ENCODE assay signal across 24 cellular contexts in genomic region chr6:2162089-2162465, GRCh38.
DNase-seq lines count a peak whose midpoint lies in the region; ATAC-seq and TF ChIP-seq lines count a peak whose summit lies in the region.
"Had no signal": no experiment of that assay in that cellular context is flagged by ENCODE, and none has a peak within 500 bp of the region (broad histone marks: within the 10 kb centered on the region; RNA-seq: fewer than 3 reads in every experiment).

No MANE protein-coding gene starts in this region.

- no peaks in the 10 kb centered on the region for H3K36me3 ChIP-seq in mesodermal cell (ENCODE audit: control insufficient read depth, insufficient read depth, low read length)
- H3K36me3 ChIP-seq in CD8-positive, alpha-beta T cell (ENCODE audit: insufficient read depth, low read length) = no peaks in the 10 kb centered on the region
- H3K36me3 ChIP-seq: WERI-Rb-1 had no signal

- 67 to 86% methylated on average over 1 of the region's 1 CpG for whole genome bisulfite sequencing in mesodermal cell (ENCODE audit: insufficient coverage in 2 of 2), 2 experiments

- H3K27me3 ChIP-seq in CD8-positive, alpha-beta T cell (ENCODE audit: insufficient read depth, low read length) = no peaks in the 10 kb centered on the region

- H3K27ac Mint-ChIP-seq in stimulated activated naive CD8-positive, alpha-beta T cell treated with anti-CD3 and anti-CD28 coated beads, Interleukin-15, Interleukin-2, amounts not matched to agents 100 ng/mL and 50 ng/mL, for 24 hours = peak overlapping the region; percentile 24
- H3K27ac Mint-ChIP-seq in CD8-positive, alpha-beta T cell = no peak overlapping the region
- H3K27ac Mint-ChIP-seq in T-helper 17 cell = no peak overlapping the region

- H3K4me1 Mint-ChIP-seq in stimulated activated naive CD8-positive, alpha-beta T cell treated with anti-CD3 and anti-CD28 coated beads, Interleukin-15, Interleukin-2, amounts not matched to agents 100 ng/mL and 50 ng/mL, for 24 hours (ENCODE audit: low read depth) = peaks cover 50% of the 10 kb centered on the region
- H3K4me1 Mint-ChIP-seq in CD8-positive, alpha-beta T cell (ENCODE audit: low read depth) = peaks cover 43% of the 10 kb centered on the region
- peaks cover 24% of the 10 kb centered on the region for H3K4me1 Mint-ChIP-seq in T-helper 17 cell

- no peaks in the 10 kb centered on the region for H3K36me3 Mint-ChIP-seq in stimulated activated naive CD8-positive, alpha-beta T cell treated with anti-CD3 and anti-CD28 coated beads, Interleukin-15, Interleukin-2, amounts not matched to agents 100 ng/mL and 50 ng/mL, for 24 hours (ENCODE audit: low read depth)
- H3K36me3 Mint-ChIP-seq in CD8-positive, alpha-beta T cell = peaks cover 5% of the 10 kb centered on the region
- H3K36me3 Mint-ChIP-seq in T-helper 17 cell (ENCODE audit: low read depth) = no peaks in the 10 kb centered on the region

- POLR2A ChIA-PET in CD8-positive, alpha-beta T cell (lab: Charles Lee) = no interaction called here

- no peak for DNase-seq in stimulated activated naive CD8-positive, alpha-beta T cell treated with anti-CD3 and anti-CD28 coated beads, Interleukin-15, Interleukin-2, amounts not matched to agents 100 U/mL and 50 U/mL, for 24 hours
- DNase-seq in astrocyte of the hippocampus (ENCODE audit: low read depth, low spot score) (peak; percentile 17), LoVo (ENCODE audit: low spot score) (no peak), T-helper 17 cell (no peak), pons (ENCODE audit: low spot score) (no peak)
- DNase-seq in CD8-positive, alpha-beta T cell = no peak
- DNase-seq: ACHN; activated gamma-delta T cell treated with Interleukin-2 at 50 U/mL for 16 hours; amygdala; effector memory CD8-positive, alpha-beta T cell; head of caudate nucleus; left ventricle myocardium superior; MM.1S; mucosa of descending colon; NCI-H1694; NCI-H774; psoas muscle; SHP77 treated with DMSO at 0.1 percent for 48 hours; stimulated activated CD4-positive, alpha-beta T cell treated with anti-CD3 and anti-CD28 coated beads, Interleukin-4, amount 100 ng/mL, for 4 hours; WERI-Rb-1 had no signal

- H3K4me3 ChIP-seq in mesodermal cell (ENCODE audit: extremely low read depth, insufficient read depth, low read length, poor library complexity, severe bottlenecking) = no peak overlapping the region
- no peak overlapping the region for H3K4me3 ChIP-seq in CD8-positive, alpha-beta T cell (ENCODE audit: low read depth, low read length)
- H3K4me3 ChIP-seq: mucosa of descending colon, psoas muscle had no signal

- no peak for ATAC-seq in stimulated activated naive CD8-positive, alpha-beta T cell treated with anti-CD3 and anti-CD28 coated beads, Interleukin-15, Interleukin-2, amounts not matched to agents 100 U/mL and 50 U/mL, for 24 hours
- ATAC-seq in CD8-positive, alpha-beta T cell = no peak
- ATAC-seq in T-helper 17 cell = no peak
- ATAC-seq: effector memory CD8-positive, alpha-beta T cell; left ventricle myocardium superior; mucosa of descending colon; psoas muscle had no signal

- H3K9me3 ChIP-seq in mesodermal cell (ENCODE audit: control insufficient read depth, low read length) (peaks cover 17% of the 10 kb centered on the region), T-helper 17 cell (ENCODE audit: control insufficient read depth, low read length, poor library complexity, severe bottlenecking) (no peaks in the 10 kb centered on the region)
- H3K9me3 ChIP-seq in CD8-positive, alpha-beta T cell (ENCODE audit: low read length) = no peaks in the 10 kb centered on the region
- H3K9me3 ChIP-seq: mucosa of descending colon, psoas muscle had no signal

- H3K4me1 ChIP-seq in mesodermal cell (ENCODE audit: control insufficient read depth, insufficient read depth, low read length, poor library complexity, severe bottlenecking) = peaks cover 13% of the 10 kb centered on the region
- peaks cover 23% of the 10 kb centered on the region for H3K4me1 ChIP-seq in CD8-positive, alpha-beta T cell (ENCODE audit: insufficient read depth, low read length)

- intact Hi-C loops in CD8-positive, alpha-beta T cell (cut with DNase I, micrococcal nuclease) = no loop called here

- TF ChIP-seq CTCF in CD8-positive, alpha-beta T cell (IDR thresholded peaks at IDR 0.05) = no peak

- peaks cover 14% of the 10 kb centered on the region for H3K9me3 Mint-ChIP-seq in stimulated activated naive CD8-positive, alpha-beta T cell treated with anti-CD3 and anti-CD28 coated beads, Interleukin-15, Interleukin-2, amounts not matched to agents 100 ng/mL and 50 ng/mL, for 24 hours
- peaks cover 2% of the 10 kb centered on the region for H3K9me3 Mint-ChIP-seq in CD8-positive, alpha-beta T cell
- H3K9me3 Mint-ChIP-seq: effector memory CD8-positive, alpha-beta T cell had no signal

- no peaks in the 10 kb centered on the region for H3K27me3 Mint-ChIP-seq in stimulated activated naive CD8-positive, alpha-beta T cell treated with anti-CD3 and anti-CD28 coated beads, Interleukin-15, Interleukin-2, amounts not matched to agents 100 ng/mL and 50 ng/mL, for 24 hours
- no peaks in the 10 kb centered on the region for H3K27me3 Mint-ChIP-seq in CD8-positive, alpha-beta T cell (ENCODE audit: low read depth)
- H3K27me3 Mint-ChIP-seq in T-helper 17 cell = no peaks in the 10 kb centered on the region
- H3K27me3 Mint-ChIP-seq: effector memory CD8-positive, alpha-beta T cell had no signal

- H3K27ac ChIP-seq in mesodermal cell (ENCODE audit: low read depth, low read length, severe bottlenecking) = peak overlapping the region; percentile 58
- no peak overlapping the region for H3K27ac ChIP-seq in CD8-positive, alpha-beta T cell (ENCODE audit: low read depth, low read length)
- H3K27ac ChIP-seq: C4-2B, HL-60, psoas muscle, WERI-Rb-1 had no signal

- no peak overlapping the region for H3K4me3 Mint-ChIP-seq in stimulated activated naive CD8-positive, alpha-beta T cell treated with anti-CD3 and anti-CD28 coated beads, Interleukin-15, Interleukin-2, amounts not matched to agents 100 ng/mL and 50 ng/mL, for 24 hours
- H3K4me3 Mint-ChIP-seq in CD8-positive, alpha-beta T cell = no peak overlapping the region
- H3K4me3 Mint-ChIP-seq in T-helper 17 cell = no peak overlapping the region
- H3K4me3 Mint-ChIP-seq: effector memory CD8-positive, alpha-beta T cell had no signal

- CTCF ChIA-PET in CD8-positive, alpha-beta T cell (lab: Charles Lee) = interaction anchor here (1.0 kb wide), 1 partner anchor 565 kb away, joined by 3 read pairs; no protein-coding TSS in a partner anchor
